ENCODE assay signal across 1 cellular context in the genomic region with DNA sequence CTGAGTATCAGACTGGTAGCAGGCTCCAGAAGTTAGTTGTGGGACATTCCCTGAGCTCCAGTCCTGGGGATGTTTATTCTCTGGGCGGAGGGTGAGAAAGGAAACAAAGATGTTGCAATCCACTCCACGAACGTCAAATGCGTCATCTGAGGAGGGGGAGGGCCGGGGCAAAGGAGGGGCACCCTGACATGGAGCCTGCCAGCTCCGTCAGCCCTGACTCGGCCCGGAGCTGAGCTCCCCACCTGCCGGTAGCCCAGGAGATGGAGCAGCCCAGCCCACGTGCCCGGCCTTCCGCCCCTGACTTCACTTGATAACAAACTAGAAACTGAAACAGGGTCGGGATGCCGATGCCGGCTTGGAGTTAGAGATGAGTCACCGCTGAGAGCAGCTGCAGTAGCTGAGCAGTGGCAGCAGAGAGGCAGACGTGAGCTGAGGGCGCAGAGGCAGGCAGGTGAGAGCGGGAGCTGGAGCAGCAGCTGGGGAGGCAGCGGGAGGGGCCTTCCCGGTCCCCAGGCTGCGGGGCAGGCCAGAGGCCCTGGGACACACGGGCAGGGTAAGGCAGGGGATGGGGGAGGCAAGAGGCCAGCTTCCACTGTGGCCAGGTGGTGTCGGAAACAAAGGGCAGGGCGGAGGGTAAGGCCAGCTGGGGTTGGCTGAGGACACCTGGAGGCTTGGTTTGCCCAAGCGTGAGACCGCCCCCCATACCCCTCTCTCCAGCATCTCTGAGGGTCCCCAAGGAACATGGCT.
TF ChIP-seq lines count a peak whose summit lies in the region.

ISG20 (plus strand) TSS at position 391 of the 747 bp plus-strand sequence; CDS start at position 742, 351 bp downstream.

TF ChIP-seq in GM12878, 131 proteins besides CTCF, POLR2A, EP300 and RAD21 (continued from another document and continues in another):
- TF ChIP-seq NKRF (conservative IDR thresholded peaks at IDR 0.05), result peak; percentile 71; the same call in 1 of the 2 replicates
- no peak for TF ChIP-seq ZNF217 (IDR thresholded peaks at IDR 0.05)
- 0 out of 2 replicates have a peak, but pooled peaks have one; percentile 59 for TF ChIP-seq MEF2A (IDR thresholded peaks at IDR 0.05; ENCODE audit: insufficient read depth, low read depth, low read length)
- no peak; the same call in none of the 2 replicates for TF ChIP-seq RB1 (IDR thresholded peaks at IDR 0.05; ENCODE audit: borderline replicate concordance)
- TF ChIP-seq, protein P1, sequence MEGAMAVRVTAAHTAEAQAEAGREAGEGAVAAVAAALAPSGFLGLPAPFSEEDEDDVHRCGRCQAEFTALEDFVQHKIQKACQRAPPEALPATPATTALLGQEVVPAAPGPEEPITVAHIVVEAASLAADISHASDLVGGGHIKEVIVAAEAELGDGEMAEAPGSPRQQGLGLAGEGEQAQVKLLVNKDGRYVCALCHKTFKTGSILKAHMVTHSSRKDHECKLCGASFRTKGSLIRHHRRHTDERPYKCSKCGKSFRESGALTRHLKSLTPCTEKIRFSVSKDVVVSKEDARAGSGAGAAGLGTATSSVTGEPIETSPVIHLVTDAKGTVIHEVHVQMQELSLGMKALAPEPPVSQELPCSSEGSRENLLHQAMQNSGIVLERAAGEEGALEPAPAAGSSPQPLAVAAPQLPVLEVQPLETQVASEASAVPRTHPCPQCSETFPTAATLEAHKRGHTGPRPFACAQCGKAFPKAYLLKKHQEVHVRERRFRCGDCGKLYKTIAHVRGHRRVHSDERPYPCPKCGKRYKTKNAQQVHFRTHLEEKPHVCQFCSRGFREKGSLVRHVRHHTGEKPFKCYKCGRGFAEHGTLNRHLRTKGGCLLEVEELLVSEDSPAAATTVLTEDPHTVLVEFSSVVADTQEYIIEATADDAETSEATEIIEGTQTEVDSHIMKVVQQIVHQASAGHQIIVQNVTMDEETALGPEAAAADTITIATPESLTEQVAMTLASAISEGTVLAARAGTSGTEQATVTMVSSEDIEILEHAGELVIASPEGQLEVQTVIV (IDR thresholded peaks at IDR 0.05; ENCODE audit: borderline replicate concordance, partially characterized antibody), result peak; percentile 32
- peak; percentile 76; the same call in 1 of the 2 replicates for TF ChIP-seq BCLAF1 (IDR thresholded peaks at IDR 0.05)
- peak; percentile 71 for TF ChIP-seq PAX5 (IDR thresholded peaks at IDR 0.05; ENCODE audit: borderline replicate concordance, low read depth, low read length)
- TF ChIP-seq CBFB (IDR thresholded peaks at IDR 0.05; ENCODE audit: low read depth), result 0 out of 2 replicates have a peak, but pooled peaks have one; percentile 49
- TF ChIP-seq SP1 (IDR thresholded peaks at IDR 0.05; ENCODE audit: low read depth, low read length), result peak; percentile 74
- peak; percentile 92 for TF ChIP-seq RAD51 (IDR thresholded peaks at IDR 0.05)
- peak; percentile 37; the same call in 1 of the 2 replicates for TF ChIP-seq E2F4 (IDR thresholded peaks at IDR 0.05; ENCODE audit: low read depth, low read length)
- 0 out of 2 replicates have a peak, but pooled peaks have one; percentile 27 for TF ChIP-seq ZNF207 (IDR thresholded peaks at IDR 0.05; ENCODE audit: borderline replicate concordance)
- no peak; the same call in 1 of the 2 replicates for TF ChIP-seq NR2F1 (conservative IDR thresholded peaks at IDR 0.05)
- TF ChIP-seq GABPA (IDR thresholded peaks at IDR 0.05; ENCODE audit: low read depth), result 0 out of 2 replicates have a peak, but pooled peaks have one; percentile 34
- TF ChIP-seq, protein P2, sequence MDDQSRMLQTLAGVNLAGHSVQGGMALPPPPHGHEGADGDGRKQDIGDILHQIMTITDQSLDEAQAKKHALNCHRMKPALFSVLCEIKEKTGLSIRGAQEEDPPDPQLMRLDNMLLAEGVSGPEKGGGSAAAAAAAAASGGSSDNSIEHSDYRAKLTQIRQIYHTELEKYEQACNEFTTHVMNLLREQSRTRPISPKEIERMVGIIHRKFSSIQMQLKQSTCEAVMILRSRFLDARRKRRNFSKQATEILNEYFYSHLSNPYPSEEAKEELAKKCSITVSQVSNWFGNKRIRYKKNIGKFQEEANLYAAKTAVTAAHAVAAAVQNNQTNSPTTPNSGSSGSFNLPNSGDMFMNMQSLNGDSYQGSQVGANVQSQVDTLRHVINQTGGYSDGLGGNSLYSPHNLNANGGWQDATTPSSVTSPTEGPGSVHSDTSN (IDR thresholded peaks at IDR 0.05; ENCODE audit: insufficient replicate concordance, low read depth, low read length), result peak; percentile 47
- TF ChIP-seq NR2C2 (IDR thresholded peaks at IDR 0.05; ENCODE audit: borderline replicate concordance, control insufficient read depth, insufficient read length, low read depth), result no peak
- TF ChIP-seq POLR2AphosphoS5 (IDR thresholded peaks at IDR 0.05; ENCODE audit: low read length), result peak; percentile 98
- TF ChIP-seq, protein P3, sequence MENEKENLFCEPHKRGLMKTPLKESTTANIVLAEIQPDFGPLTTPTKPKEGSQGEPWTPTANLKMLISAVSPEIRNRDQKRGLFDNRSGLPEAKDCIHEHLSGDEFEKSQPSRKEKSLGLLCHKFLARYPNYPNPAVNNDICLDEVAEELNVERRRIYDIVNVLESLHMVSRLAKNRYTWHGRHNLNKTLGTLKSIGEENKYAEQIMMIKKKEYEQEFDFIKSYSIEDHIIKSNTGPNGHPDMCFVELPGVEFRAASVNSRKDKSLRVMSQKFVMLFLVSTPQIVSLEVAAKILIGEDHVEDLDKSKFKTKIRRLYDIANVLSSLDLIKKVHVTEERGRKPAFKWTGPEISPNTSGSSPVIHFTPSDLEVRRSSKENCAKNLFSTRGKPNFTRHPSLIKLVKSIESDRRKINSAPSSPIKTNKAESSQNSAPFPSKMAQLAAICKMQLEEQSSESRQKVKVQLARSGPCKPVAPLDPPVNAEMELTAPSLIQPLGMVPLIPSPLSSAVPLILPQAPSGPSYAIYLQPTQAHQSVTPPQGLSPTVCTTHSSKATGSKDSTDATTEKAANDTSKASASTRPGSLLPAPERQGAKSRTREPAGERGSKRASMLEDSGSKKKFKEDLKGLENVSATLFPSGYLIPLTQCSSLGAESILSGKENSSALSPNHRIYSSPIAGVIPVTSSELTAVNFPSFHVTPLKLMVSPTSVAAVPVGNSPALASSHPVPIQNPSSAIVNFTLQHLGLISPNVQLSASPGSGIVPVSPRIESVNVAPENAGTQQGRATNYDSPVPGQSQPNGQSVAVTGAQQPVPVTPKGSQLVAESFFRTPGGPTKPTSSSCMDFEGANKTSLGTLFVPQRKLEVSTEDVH (IDR thresholded peaks at IDR 0.05; ENCODE audit: low read depth, partially characterized antibody), result no peak
- no peak for TF ChIP-seq HDAC6 (IDR thresholded peaks at IDR 0.05; ENCODE audit: unreplicated experiment)
- TF ChIP-seq CBX5 (IDR thresholded peaks at IDR 0.05; ENCODE audit: low read depth), result peak; percentile 72; the same call in 1 of the 2 replicates
- TF ChIP-seq, protein P4, sequence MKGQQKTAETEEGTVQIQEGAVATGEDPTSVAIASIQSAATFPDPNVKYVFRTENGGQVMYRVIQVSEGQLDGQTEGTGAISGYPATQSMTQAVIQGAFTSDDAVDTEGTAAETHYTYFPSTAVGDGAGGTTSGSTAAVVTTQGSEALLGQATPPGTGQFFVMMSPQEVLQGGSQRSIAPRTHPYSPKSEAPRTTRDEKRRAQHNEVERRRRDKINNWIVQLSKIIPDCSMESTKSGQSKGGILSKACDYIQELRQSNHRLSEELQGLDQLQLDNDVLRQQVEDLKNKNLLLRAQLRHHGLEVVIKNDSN (IDR thresholded peaks at IDR 0.05; ENCODE audit: borderline replicate concordance, extremely low read length, insufficient read depth, low read depth, low read length), result peak; percentile 89
- no peak for TF ChIP-seq ZZZ3 (IDR thresholded peaks at IDR 0.05; ENCODE audit: control insufficient read depth, insufficient read length, low read depth)
- no peak for TF ChIP-seq EZH2 (IDR thresholded peaks at IDR 0.05; ENCODE audit: borderline replicate concordance, control insufficient read depth, low read depth, low read length)
- TF ChIP-seq HDGF (IDR thresholded peaks at IDR 0.05), result peak; percentile 92
- peak; percentile 84 for TF ChIP-seq NBN (IDR thresholded peaks at IDR 0.05)
- TF ChIP-seq CHD2 (IDR thresholded peaks at IDR 0.05; ENCODE audit: borderline replicate concordance, low read depth, low read length), result peak; percentile 74; the same call in 1 of the 2 replicates
- peak; percentile 87 for TF ChIP-seq BCL3 (IDR thresholded peaks at IDR 0.05; ENCODE audit: borderline replicate concordance, insufficient read depth, low read depth, low read length, poor library complexity, severe bottlenecking)
- peak; percentile 45; the same call in 1 of the 2 replicates for TF ChIP-seq IRF4 (IDR thresholded peaks at IDR 0.05; ENCODE audit: low read depth, low read length)
- peak; percentile 2; the same call in 1 of the 2 replicates for TF ChIP-seq SMARCA5 (IDR thresholded peaks at IDR 0.05)
- no peak for TF ChIP-seq PAX8 (IDR thresholded peaks at IDR 0.05)
- TF ChIP-seq POLR2AphosphoS2 (IDR thresholded peaks at IDR 0.05; ENCODE audit: low read depth, low read length), result peak; percentile 71; the same call in 1 of the 2 replicates
- peak; percentile 75 for TF ChIP-seq PKNOX1 (IDR thresholded peaks at IDR 0.05)
- TF ChIP-seq MTA2 (IDR thresholded peaks at IDR 0.05; ENCODE audit: low read depth), result peak; percentile 45; the same call in 1 of the 2 replicates
- peak; percentile 87 for TF ChIP-seq SREBF1 (IDR thresholded peaks at IDR 0.05; ENCODE audit: low read length)
- peak in 1 of 2 experiments; percentile 55; a peak in 1 of 3 replicates for TF ChIP-seq EGR1 (IDR thresholded peaks at IDR 0.05; ENCODE audit: borderline replicate concordance in 1 of 2, low read depth in 2 of 2, low read length in 2 of 2)
